In the genomic region with DNA sequence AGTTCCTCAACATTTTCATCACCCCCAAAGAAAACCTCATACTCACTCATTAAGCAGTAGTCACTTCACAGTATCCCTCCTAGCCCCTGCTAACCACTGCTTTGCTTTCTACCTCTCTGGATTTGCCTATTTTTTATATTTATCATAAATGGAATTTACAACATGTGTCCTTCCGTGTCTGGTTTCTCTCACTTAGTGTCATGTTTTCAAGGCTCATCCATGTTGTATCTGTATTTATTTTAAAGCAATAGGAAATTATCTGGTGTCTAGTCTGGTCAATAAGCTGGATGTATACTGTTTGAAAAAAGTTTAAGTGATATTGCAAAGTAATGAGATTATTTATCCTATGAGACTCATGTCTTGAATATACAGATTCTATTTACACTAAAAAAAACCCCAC, we compare ENCODE assay signal across 17 cellular contexts.
"Had no signal": no experiment of that assay in that cellular context is flagged by ENCODE, and none has a peak within 500 bp of the region (broad histone marks: within the 10 kb centered on the region; RNA-seq: fewer than 3 reads in every experiment).

No MANE protein-coding gene starts in this region.

- H3K27me3 ChIP-seq: brain microvascular endothelial cell, thyroid gland had no signal

- H3K27me3 Mint-ChIP-seq: activated CD4-positive, alpha-beta memory T cell treated with anti-CD3 and anti-CD28 coated beads, Interleukin-2, amount 10 ng/mL, durations not matched to agents 7 days and 5 days; activated T-helper 17 cell treated with anti-CD3 and anti-CD28 coated beads, Interleukin-2, amount 50 U/mL, for 72 hours; central memory CD8-positive, alpha-beta T cell had no signal

- DNase-seq: activated CD4-positive, alpha-beta memory T cell treated with anti-CD3 and anti-CD28 coated beads, Interleukin-2, amount 10 ng/mL, durations not matched to agents 7 days and 5 days; activated CD4-positive, alpha-beta T cell treated with anti-CD3 and anti-CD28 coated beads for 48 hours; activated CD4-positive, CD25-positive, alpha-beta regulatory T cell; activated naive CD4-positive, alpha-beta T cell; activated T-cell treated with anti-CD3 and anti-CD28 coated beads, Interleukin-2, amount 50 U/mL, for 1 hour; anterior cingulate cortex; brain microvascular endothelial cell; erythroblast; head of caudate nucleus; midbrain; stimulated activated CD4-positive, alpha-beta T cell treated with anti-CD3 and anti-CD28 coated beads, Interleukin-2, amount 100 ng/mL, for 24 hours; stimulated activated naive CD4-positive, alpha-beta T cell treated with Interleukin-2 at 50 U/mL for 16 hours; thyroid gland had no signal

- H3K27ac Mint-ChIP-seq: activated CD4-positive, alpha-beta memory T cell treated with anti-CD3 and anti-CD28 coated beads, Interleukin-2, amount 10 ng/mL, durations not matched to agents 7 days and 5 days; activated T-helper 17 cell treated with anti-CD3 and anti-CD28 coated beads, Interleukin-2, amount 50 U/mL, for 72 hours; nephron had no signal

- ATAC-seq: activated T-helper 17 cell treated with anti-CD3 and anti-CD28 coated beads, Interleukin-2, amount 50 U/mL, for 72 hours had no signal

- H3K9me3 Mint-ChIP-seq: activated CD4-positive, alpha-beta memory T cell treated with anti-CD3 and anti-CD28 coated beads, Interleukin-2, amount 10 ng/mL, durations not matched to agents 7 days and 5 days; activated T-helper 17 cell treated with anti-CD3 and anti-CD28 coated beads, Interleukin-2, amount 50 U/mL, for 72 hours; central memory CD8-positive, alpha-beta T cell; nephron had no signal

- H3K4me1 ChIP-seq: thyroid gland had no signal

- H3K36me3 ChIP-seq: brain microvascular endothelial cell, thyroid gland had no signal

- H3K4me3 ChIP-seq: coronary artery, thyroid gland had no signal

- H3K4me3 Mint-ChIP-seq: activated CD4-positive, alpha-beta memory T cell treated with anti-CD3 and anti-CD28 coated beads, Interleukin-2, amount 10 ng/mL, durations not matched to agents 7 days and 5 days; activated T-helper 17 cell treated with anti-CD3 and anti-CD28 coated beads, Interleukin-2, amount 50 U/mL, for 72 hours; central memory CD8-positive, alpha-beta T cell; nephron had no signal

- H3K9me3 ChIP-seq: thyroid gland had no signal

- H3K4me1 Mint-ChIP-seq: activated T-helper 17 cell treated with anti-CD3 and anti-CD28 coated beads, Interleukin-2, amount 50 U/mL, for 72 hours; central memory CD8-positive, alpha-beta T cell; nephron had no signal
